In the genomic region with DNA sequence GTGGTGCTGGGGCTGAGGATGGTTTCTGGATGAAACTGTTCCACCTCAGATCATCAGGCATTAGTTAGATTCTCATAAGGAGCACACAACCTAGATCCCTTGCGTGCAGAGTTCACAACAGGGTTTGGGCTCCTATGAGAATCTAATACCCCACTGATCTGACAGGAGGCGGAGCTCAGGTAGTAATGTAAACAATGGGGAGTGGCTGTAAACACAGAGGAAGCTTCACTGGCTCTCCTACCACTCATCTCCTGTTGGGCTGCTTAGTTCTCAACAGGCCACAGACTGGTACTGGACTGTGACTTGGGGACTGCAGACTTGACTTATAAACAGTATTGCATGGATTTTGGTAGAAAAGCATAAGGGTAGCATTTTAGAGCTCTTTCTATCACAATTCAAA, we compare ENCODE assay signal across 19 cellular contexts.
DNase-seq lines count a peak whose midpoint lies in the region; ATAC-seq and TF ChIP-seq lines count a peak whose summit lies in the region.
"Had no signal": no experiment of that assay in that cellular context is flagged by ENCODE, and none has a peak within 500 bp of the region (broad histone marks: within the 10 kb centered on the region; RNA-seq: fewer than 3 reads in every experiment).

No MANE protein-coding gene starts in this region.

- no peak overlapping the region for H3K4me3 Mint-ChIP-seq in endodermal cell
- no peak overlapping the region for H3K4me3 Mint-ChIP-seq in stimulated activated memory B cell treated with anti-CD40 and anti-IgM and Interleukin-4, amounts not matched to agents 10 μg/mL and 1 μg/mL and 100 μg/mL, for 72 hours

- peaks cover 3% of the 10 kb centered on the region for H3K4me1 ChIP-seq in endodermal cell (ENCODE audit: control insufficient read depth, insufficient read depth, low read length)

- no peak overlapping the region for H3K27ac Mint-ChIP-seq in endodermal cell
- H3K27ac Mint-ChIP-seq in stimulated activated memory B cell treated with anti-CD40 and anti-IgM and Interleukin-4, amounts not matched to agents 10 μg/mL and 1 μg/mL and 100 μg/mL, for 72 hours: no peak overlapping the region

- H3K36me3 Mint-ChIP-seq in endodermal cell (ENCODE audit: low read depth): no peaks in the 10 kb centered on the region
- no peaks in the 10 kb centered on the region for H3K36me3 Mint-ChIP-seq in stimulated activated memory B cell treated with anti-CD40 and anti-IgM and Interleukin-4, amounts not matched to agents 10 μg/mL and 1 μg/mL and 100 μg/mL, for 72 hours

- 91% methylated on average over 2 of the region's 2 CpGs; no CpG with 5 or more reads in 1 of the 2 experiments for WGBS in endodermal cell (ENCODE audit: insufficient coverage in 1 of 2, insufficient read length in 1 of 2), 2 experiments

- peaks cover 4% of the 10 kb centered on the region for H3K4me1 Mint-ChIP-seq in endodermal cell
- no peaks in the 10 kb centered on the region for H3K4me1 Mint-ChIP-seq in stimulated activated memory B cell treated with anti-CD40 and anti-IgM and Interleukin-4, amounts not matched to agents 10 μg/mL and 1 μg/mL and 100 μg/mL, for 72 hours

- ATAC-seq in stimulated activated memory B cell treated with anti-CD40 and anti-IgM and Interleukin-4, amounts not matched to agents 10 μg/mL and 1 μg/mL and 100 μg/mL, for 72 hours: no peak
- ATAC-seq: GM12878, HCT116, Panc1 had no signal

- peaks cover 7% of the 10 kb centered on the region for H3K9me3 ChIP-seq in endodermal cell (ENCODE audit: control insufficient read depth, low read length)

- no peaks in the 10 kb centered on the region for H3K27me3 Mint-ChIP-seq in endodermal cell (ENCODE audit: insufficient read depth)
- no peaks in the 10 kb centered on the region for H3K27me3 Mint-ChIP-seq in stimulated activated memory B cell treated with anti-CD40 and anti-IgM and Interleukin-4, amounts not matched to agents 10 μg/mL and 1 μg/mL and 100 μg/mL, for 72 hours

- H3K27me3 ChIP-seq in endodermal cell (ENCODE audit: control insufficient read depth, insufficient read depth, low read length, poor library complexity, severe bottlenecking): no peaks in the 10 kb centered on the region

- DNase-seq in NCI-H1417 (lab: John Stamatoyannopoulos, UW) (peak in 2 of 3 experiments; percentile 7 to 31), NCI-H1417 treated with DMSO at 0.1 percent for 48 hours (lab: John Stamatoyannopoulos, UW) (no peak), NCI-H82 treated with DMSO at 0.1 percent for 48 hours (lab: John Stamatoyannopoulos, UW; ENCODE audit: unreplicated experiment) (peak; percentile 83), endodermal cell (peak; percentile 52), SW480 (ENCODE audit: low spot score) (no peak), epidermal melanocyte (ENCODE audit: insufficient read length, low spot score) (no peak)
- DNase-seq: 8988T, ACHN, GDM1, KBM-7, MV-4-11, NCI-H1105, NCI-H2029 treated with DMSO at 0.1 percent for 48 hours, NCI-H2227 treated with DMSO at 0.1 percent for 48 hours had no signal

- peaks cover 10% of the 10 kb centered on the region for H3K9me3 Mint-ChIP-seq in endodermal cell
- H3K9me3 Mint-ChIP-seq in stimulated activated memory B cell treated with anti-CD40 and anti-IgM and Interleukin-4, amounts not matched to agents 10 μg/mL and 1 μg/mL and 100 μg/mL, for 72 hours: peaks cover 3% of the 10 kb centered on the region

- no peak overlapping the region for H3K27ac ChIP-seq in endodermal cell (ENCODE audit: low read depth, low read length)
- H3K27ac ChIP-seq: RWPE1 had no signal

- H3K4me3 ChIP-seq in endodermal cell (ENCODE audit: low read length): no peak overlapping the region
- H3K4me3 ChIP-seq: GM12878 had no signal

- no peak overlapping the region for H3K9ac ChIP-seq in endodermal cell (ENCODE audit: extremely low read depth, low read length, poor library complexity, severe bottlenecking)

- TF ChIP-seq CTCF in endodermal cell (conservative IDR thresholded peaks at IDR 0.05): no peak

- no peaks in the 10 kb centered on the region for H3K36me3 ChIP-seq in endodermal cell (ENCODE audit: control insufficient read depth, insufficient read depth, low read length)

Comparison
In these comparisons a context has a peak if more than half of its experiments do, and no peak if none do; other contexts are left out.
1. DNase-seq: peak in NCI-H1417 (2 of 3), NCI-H82 treated with DMSO at 0.1 percent for 48 hours (single experiment) and endodermal cell (single experiment); none in NCI-H1417 treated with DMSO at 0.1 percent for 48 hours (single experiment), SW480 (single experiment) and epidermal melanocyte (single experiment).